Comparison of ENCODE assay signal across 14 cellular contexts in genomic region chr4:147829401-147830101, GRCh38.
DNase-seq lines count a peak whose midpoint lies in the region; ATAC-seq and TF ChIP-seq lines count a peak whose summit lies in the region.
"Had no signal": no experiment of that assay in that cellular context is flagged by ENCODE, and none has a peak within 500 bp of the region (broad histone marks: within the 10 kb centered on the region; RNA-seq: fewer than 3 reads in every experiment).

No MANE protein-coding gene starts in this region.

- H3K4me1 ChIP-seq in heart right ventricle (peaks cover 15 to 84% (median 60%) of the 10 kb centered on the region in 9 donors), rectal smooth muscle tissue (ENCODE audit: control insufficient read depth, insufficient read depth, low read length) (peaks cover 37% of the 10 kb centered on the region)

- DNase-seq in CD14-positive monocyte (ENCODE audit: low spot score) (no peak), astrocyte of the spinal cord (ENCODE audit: low read depth, low spot score) (peak; percentile 55), heart right ventricle (peak; percentile 31 to 75), dorsolateral prefrontal cortex (no peak), midbrain (lab: John Stamatoyannopoulos, UW) (no peak), NCI-H1436 (lab: John Stamatoyannopoulos, UW) (no peak)
- DNase-seq in central memory CD4-positive, alpha-beta T cell = no peak
- DNase-seq: activated CD8-positive, alpha-beta memory T cell treated with anti-CD3 and anti-CD28 coated beads for 24 hours; NCI-H1694; SJCRH30 had no signal

- peaks cover 0 to 5% of the 10 kb centered on the region in 2 donors for H3K36me3 Mint-ChIP-seq in CD14-positive monocyte

- no peak overlapping the region for H3K4me3 Mint-ChIP-seq in CD14-positive monocyte
- H3K4me3 Mint-ChIP-seq: B cell; central memory CD8-positive, alpha-beta T cell; stimulated activated effector memory CD8-positive, alpha-beta T cell treated with anti-CD3 and anti-CD28 coated beads, Interleukin-12 subunit alpha, Interleukin-12 subunit beta, amount 100 ng/mL, for 72 hours had no signal

- no peak overlapping the region for H3K4me3 ChIP-seq in astrocyte of the spinal cord (ENCODE audit: low read depth, low read length)
- no peak overlapping the region for H3K4me3 ChIP-seq in heart right ventricle
- no peak overlapping the region for H3K4me3 ChIP-seq in rectal smooth muscle tissue (ENCODE audit: low read length)
- no peak overlapping the region for H3K4me3 ChIP-seq in dorsolateral prefrontal cortex
- H3K4me3 ChIP-seq: SJCRH30 had no signal

- in situ Hi-C loops in astrocyte of the spinal cord (cut with HindIII; ENCODE audit: low sequenced_read_pairs) = no loop called here

- peaks cover 0 to 3% (median 0%) of the 10 kb centered on the region in 7 donors for H3K9me3 Mint-ChIP-seq in CD14-positive monocyte
- H3K9me3 Mint-ChIP-seq: central memory CD8-positive, alpha-beta T cell; stimulated activated effector memory CD8-positive, alpha-beta T cell treated with anti-CD3 and anti-CD28 coated beads, Interleukin-12 subunit alpha, Interleukin-12 subunit beta, amount 100 ng/mL, for 72 hours had no signal

- no peaks in the 10 kb centered on the region for H3K9me3 ChIP-seq in heart right ventricle
- H3K9me3 ChIP-seq: SJCRH30 had no signal

- H3K9ac ChIP-seq in rectal smooth muscle tissue (ENCODE audit: low read length) = no peak overlapping the region

- H3K27me3 ChIP-seq in heart right ventricle = no peaks in the 10 kb centered on the region
- H3K27me3 ChIP-seq in rectal smooth muscle tissue (ENCODE audit: control insufficient read depth, insufficient read depth, low read length) = no peaks in the 10 kb centered on the region
- no peaks in the 10 kb centered on the region for H3K27me3 ChIP-seq in dorsolateral prefrontal cortex
- H3K27me3 ChIP-seq: SJCRH30 had no signal

- ATAC-seq in heart right ventricle = peak; percentile 52 to 90 (median 76)
- ATAC-seq: stimulated activated effector memory CD8-positive, alpha-beta T cell treated with anti-CD3 and anti-CD28 coated beads, Interleukin-12 subunit alpha, Interleukin-12 subunit beta, amount 100 ng/mL, for 72 hours had no signal

- WGBS in heart right ventricle, 2 donors = 32 to 42% methylated on average over 13 of the region's 13 CpGs

- TF ChIP-seq CTCF in CD14-positive monocyte (IDR thresholded peaks at IDR 0.05) (no peak), astrocyte of the spinal cord (IDR thresholded peaks at IDR 0.05; ENCODE audit: low read depth, low read length) (no peak), heart right ventricle (IDR thresholded peaks at IDR 0.05) (no peak), dorsolateral prefrontal cortex (IDR thresholded peaks at IDR 0.05 in 54 of 56, conservative IDR thresholded peaks at IDR 0.05 in 2 of 56; ENCODE audit: low read depth in 1 of 56, partially characterized antibody in 56 of 56) (no peak)

- H3K4me1 Mint-ChIP-seq in CD14-positive monocyte = peaks cover 69% of the 10 kb centered on the region
- H3K4me1 Mint-ChIP-seq: B cell had no signal

- H3K36me3 ChIP-seq in heart right ventricle = peaks cover 0 to 3% (median 0%) of the 10 kb centered on the region in 9 donors
- no peaks in the 10 kb centered on the region for H3K36me3 ChIP-seq in rectal smooth muscle tissue (ENCODE audit: control insufficient read depth, insufficient read depth, low read length)
- H3K36me3 ChIP-seq: SJCRH30 had no signal

- H3K27ac Mint-ChIP-seq in CD14-positive monocyte = peak overlapping the region; percentile 73 to 98 (median 85)
- H3K27ac Mint-ChIP-seq: B cell; stimulated activated effector memory CD8-positive, alpha-beta T cell treated with anti-CD3 and anti-CD28 coated beads, Interleukin-12 subunit alpha, Interleukin-12 subunit beta, amount 100 ng/mL, for 72 hours had no signal

- H3K27ac ChIP-seq in heart right ventricle = peak overlapping the region; percentile 73 to 93 (median 89)
- H3K27ac ChIP-seq in rectal smooth muscle tissue (ENCODE audit: low read depth, low read length) = peak overlapping the region; percentile 93
- peak overlapping the region in 27 of 59 donors; percentile 4 to 78 (median 35) for H3K27ac ChIP-seq in dorsolateral prefrontal cortex
- H3K27ac ChIP-seq: SJCRH30 had no signal

- intact Hi-C loops in CD14-positive monocyte (cut with micrococcal nuclease) = loop anchor here in 1 of 2 donors (5.0 to 10.0 kb wide), 3 partner anchors 38 to 615 kb away; partner anchors contain the start of gene NR3C2
- intact Hi-C loops in heart right ventricle (cut with DNase I) = loop anchor here in 6 of 10 donors (2.0 to 10.0 kb wide), 6 partner anchors 35 to 97 kb away; partner anchors contain the start of gene ARHGAP10 (in 4 of the 6)
- intact Hi-C loops in dorsolateral prefrontal cortex (cut with DNase I) = no loop called here

- H3K27me3 Mint-ChIP-seq in CD14-positive monocyte (ENCODE audit: low read depth in 3 of 3) = no peaks in the 10 kb centered on the region
- H3K27me3 Mint-ChIP-seq: B cell; central memory CD8-positive, alpha-beta T cell had no signal

Comparison
In these comparisons a context has a peak if more than half of its experiments do, and no peak if none do; other contexts are left out.
1. DNase-seq: peak in astrocyte of the spinal cord (single experiment) and heart right ventricle (2 of 2); none in CD14-positive monocyte (single experiment), dorsolateral prefrontal cortex (0 of 10), midbrain (single experiment), NCI-H1436 (single experiment) and central memory CD4-positive, alpha-beta T cell (single experiment).
2. intact Hi-C loops: an anchor here in heart right ventricle (2.0 to 10.0 kb wide); none called in dorsolateral prefrontal cortex.